In the genomic region with DNA sequence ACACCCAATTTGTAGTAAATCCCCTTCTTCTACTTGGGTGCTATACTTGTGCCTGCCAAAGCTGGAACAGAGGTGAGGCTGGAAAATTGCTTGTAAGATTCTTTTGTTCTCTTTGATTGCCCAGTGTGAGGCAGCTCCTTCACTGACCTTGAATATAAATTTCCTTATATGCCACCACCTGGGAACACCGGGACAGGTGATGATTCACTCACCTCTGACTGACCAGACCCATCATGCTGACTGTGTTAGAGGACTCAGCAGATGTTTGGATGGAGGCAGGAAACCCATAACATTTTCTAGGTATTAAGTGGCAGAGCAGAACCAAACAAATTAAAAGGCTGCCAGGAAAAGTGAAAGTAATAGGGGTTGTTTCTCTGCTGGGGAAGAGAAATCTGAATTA, we compare ENCODE assay signal across 19 cellular contexts.
"Had no signal": no experiment of that assay in that cellular context is flagged by ENCODE, and none has a peak within 500 bp of the region (broad histone marks: within the 10 kb centered on the region; RNA-seq: fewer than 3 reads in every experiment).

No MANE protein-coding gene starts in this region.

- H3K9me3 Mint-ChIP-seq: activated naive CD4-positive, alpha-beta T cell treated with anti-CD3 and anti-CD28 coated beads, Interleukin-2, amount 50 U/mL, for 24 hours; nephron progenitor cell; type B pancreatic cell had no signal

- H3K27ac Mint-ChIP-seq: activated naive CD4-positive, alpha-beta T cell treated with anti-CD3 and anti-CD28 coated beads, Interleukin-2, amount 50 U/mL, for 24 hours; nephron progenitor cell; stimulated activated naive B cell treated with anti-CD40 and anti-IgM and Interleukin-4, amounts not matched to agents 10 μg/mL and 1 μg/mL and 100 μg/mL, for 72 hours; type B pancreatic cell had no signal

- H3K4me1 Mint-ChIP-seq: activated naive CD4-positive, alpha-beta T cell treated with anti-CD3 and anti-CD28 coated beads, Interleukin-2, amount 50 U/mL, for 24 hours; nephron progenitor cell; stimulated activated naive B cell treated with anti-CD40 and anti-IgM and Interleukin-4, amounts not matched to agents 10 μg/mL and 1 μg/mL and 100 μg/mL, for 72 hours had no signal

- DNase-seq: activated effector memory CD4-positive, alpha-beta T cell treated with Interleukin-2 at 50 U/mL for 16 hours; activated T-cell treated with anti-CD3 and anti-CD28 coated beads, Interleukin-2, amount 50 U/mL, for 1 hour; cortex of kidney; effector memory CD4-positive, alpha-beta T cell; erythroblast; hippocampal formation; mesenchymal stem cell; nephron progenitor cell; psoas muscle; spleen; stimulated activated CD4-positive, alpha-beta T cell treated with anti-CD3 and anti-CD28 coated beads, Interleukin-1b, Interleukin-23, amount 100 ng/mL, for 48 hours; stimulated activated naive B cell treated with anti-CD40 and anti-IgM and Interleukin-4, amounts not matched to agents 10 μg/mL and 1 μg/mL and 100 μg/mL, for 72 hours; substantia nigra had no signal

- H3K4me3 ChIP-seq: psoas muscle, spleen had no signal

- H3K4me3 Mint-ChIP-seq: activated naive CD4-positive, alpha-beta T cell treated with anti-CD3 and anti-CD28 coated beads, Interleukin-2, amount 50 U/mL, for 24 hours; central memory CD8-positive, alpha-beta T cell; nephron progenitor cell; stimulated activated naive B cell treated with anti-CD40 and anti-IgM and Interleukin-4, amounts not matched to agents 10 μg/mL and 1 μg/mL and 100 μg/mL, for 72 hours; type B pancreatic cell had no signal

- ATAC-seq: activated CD4-positive, CD25-positive, alpha-beta regulatory T cell treated with anti-CD3 and anti-CD28 coated beads, Interleukin-2, amount 50 U/mL, for 24 hours; left lobe of liver; psoas muscle; sciatic nerve; stimulated activated naive B cell treated with anti-CD40 and anti-IgM and Interleukin-4, amounts not matched to agents 10 μg/mL and 1 μg/mL and 100 μg/mL, for 72 hours had no signal

- H3K36me3 Mint-ChIP-seq: activated naive CD4-positive, alpha-beta T cell treated with anti-CD3 and anti-CD28 coated beads, Interleukin-2, amount 50 U/mL, for 24 hours; stimulated activated naive B cell treated with anti-CD40 and anti-IgM and Interleukin-4, amounts not matched to agents 10 μg/mL and 1 μg/mL and 100 μg/mL, for 72 hours; type B pancreatic cell had no signal

- H3K4me1 ChIP-seq: psoas muscle, spleen had no signal

- H3K36me3 ChIP-seq: spleen had no signal

- H3K27me3 Mint-ChIP-seq: central memory CD8-positive, alpha-beta T cell; stimulated activated naive B cell treated with anti-CD40 and anti-IgM and Interleukin-4, amounts not matched to agents 10 μg/mL and 1 μg/mL and 100 μg/mL, for 72 hours had no signal

- H3K27ac ChIP-seq: psoas muscle, spleen had no signal

- H3K27me3 ChIP-seq: spleen had no signal

- H3K9me3 ChIP-seq: psoas muscle had no signal
